In the genomic region with DNA sequence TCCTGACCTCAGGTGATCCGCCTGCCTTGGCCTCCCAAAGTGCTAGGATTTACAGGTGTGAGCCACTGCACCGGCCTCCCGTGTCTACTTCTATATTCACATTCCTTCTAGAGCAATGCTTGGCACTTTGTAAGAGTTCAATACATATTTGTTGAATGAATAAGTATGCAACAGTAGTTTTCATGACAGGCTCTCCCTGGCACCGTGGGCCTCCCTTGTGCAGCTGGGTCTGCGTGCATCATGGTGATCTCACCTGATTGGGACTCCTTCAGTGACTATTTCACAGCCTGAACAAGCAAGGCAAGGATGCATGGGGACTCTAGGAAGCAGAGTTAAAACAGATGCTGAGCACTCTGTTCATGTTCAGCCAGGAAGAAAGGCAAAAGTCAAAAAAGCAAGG, we compare ENCODE assay signal across 3 cellular contexts.
TF ChIP-seq lines count a peak whose summit lies in the region.

No MANE protein-coding gene starts in this region.

TF ChIP-seq in A549, 52 proteins besides CTCF, POLR2A, EP300 and RAD21 (continued from another document):
- TF ChIP-seq, protein P1, sequence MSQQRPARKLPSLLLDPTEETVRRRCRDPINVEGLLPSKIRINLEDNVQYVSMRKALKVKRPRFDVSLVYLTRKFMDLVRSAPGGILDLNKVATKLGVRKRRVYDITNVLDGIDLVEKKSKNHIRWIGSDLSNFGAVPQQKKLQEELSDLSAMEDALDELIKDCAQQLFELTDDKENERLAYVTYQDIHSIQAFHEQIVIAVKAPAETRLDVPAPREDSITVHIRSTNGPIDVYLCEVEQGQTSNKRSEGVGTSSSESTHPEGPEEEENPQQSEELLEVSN (IDR thresholded peaks at IDR 0.05; ENCODE audit: borderline replicate concordance, low read depth): no peak
- TF ChIP-seq HDAC2 (IDR thresholded peaks at IDR 0.05) (no peak), FOXS1 (CRISPR knock-in tag; IDR thresholded peaks at IDR 0.05) (no peak), JUNB (IDR thresholded peaks at IDR 0.05) (no peak), MAZ (IDR thresholded peaks at IDR 0.05; ENCODE audit: borderline replicate concordance, low read depth, low read length) (no peak), RCOR1 (IDR thresholded peaks at IDR 0.05; ENCODE audit: low read depth, low read length) (no peak), EHF (CRISPR knock-in tag; IDR thresholded peaks at IDR 0.05) (no peak), EHMT2 (IDR thresholded peaks at IDR 0.05; ENCODE audit: low read depth) (no peak), RARB (CRISPR knock-in tag; IDR thresholded peaks at IDR 0.05) (no peak)
- TF ChIP-seq, protein P2, sequence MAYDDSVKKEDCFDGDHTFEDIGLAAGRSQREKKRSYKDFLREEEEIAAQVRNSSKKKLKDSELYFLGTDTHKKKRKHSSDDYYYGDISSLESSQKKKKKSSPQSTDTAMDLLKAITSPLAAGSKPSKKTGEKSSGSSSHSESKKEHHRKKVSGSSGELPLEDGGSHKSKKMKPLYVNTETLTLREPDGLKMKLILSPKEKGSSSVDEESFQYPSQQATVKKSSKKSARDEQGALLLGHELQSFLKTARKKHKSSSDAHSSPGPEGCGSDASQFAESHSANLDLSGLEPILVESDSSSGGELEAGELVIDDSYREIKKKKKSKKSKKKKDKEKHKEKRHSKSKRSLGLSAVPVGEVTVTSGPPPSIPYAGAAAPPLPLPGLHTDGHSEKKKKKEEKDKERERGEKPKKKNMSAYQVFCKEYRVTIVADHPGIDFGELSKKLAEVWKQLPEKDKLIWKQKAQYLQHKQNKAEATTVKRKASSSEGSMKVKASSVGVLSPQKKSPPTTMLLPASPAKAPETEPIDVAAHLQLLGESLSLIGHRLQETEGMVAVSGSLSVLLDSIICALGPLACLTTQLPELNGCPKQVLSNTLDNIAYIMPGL (CRISPR knock-in tag; IDR thresholded peaks at IDR 0.05; ENCODE audit: borderline replicate concordance): no peak
- TF ChIP-seq, protein P3, sequence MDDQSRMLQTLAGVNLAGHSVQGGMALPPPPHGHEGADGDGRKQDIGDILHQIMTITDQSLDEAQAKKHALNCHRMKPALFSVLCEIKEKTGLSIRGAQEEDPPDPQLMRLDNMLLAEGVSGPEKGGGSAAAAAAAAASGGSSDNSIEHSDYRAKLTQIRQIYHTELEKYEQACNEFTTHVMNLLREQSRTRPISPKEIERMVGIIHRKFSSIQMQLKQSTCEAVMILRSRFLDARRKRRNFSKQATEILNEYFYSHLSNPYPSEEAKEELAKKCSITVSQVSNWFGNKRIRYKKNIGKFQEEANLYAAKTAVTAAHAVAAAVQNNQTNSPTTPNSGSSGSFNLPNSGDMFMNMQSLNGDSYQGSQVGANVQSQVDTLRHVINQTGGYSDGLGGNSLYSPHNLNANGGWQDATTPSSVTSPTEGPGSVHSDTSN (IDR thresholded peaks at IDR 0.05): no peak

TF ChIP-seq in HEK293, 187 proteins besides CTCF, POLR2A, EP300 and RAD21 (continued from another document):
- TF ChIP-seq ZNF660 (tag by site-specific recombination; IDR thresholded peaks at IDR 0.05): 0 out of 2 replicates have a peak, but pooled peaks have one; percentile 36
- no peak for TF ChIP-seq ZNF155 (tag by site-specific recombination; IDR thresholded peaks at IDR 0.05)
TF ChIP-seq in HEK293: peak in this region for 1.

TF ChIP-seq in WTC11, 78 proteins besides CTCF, POLR2A, EP300 and RAD21:
- TF ChIP-seq, protein P4, sequence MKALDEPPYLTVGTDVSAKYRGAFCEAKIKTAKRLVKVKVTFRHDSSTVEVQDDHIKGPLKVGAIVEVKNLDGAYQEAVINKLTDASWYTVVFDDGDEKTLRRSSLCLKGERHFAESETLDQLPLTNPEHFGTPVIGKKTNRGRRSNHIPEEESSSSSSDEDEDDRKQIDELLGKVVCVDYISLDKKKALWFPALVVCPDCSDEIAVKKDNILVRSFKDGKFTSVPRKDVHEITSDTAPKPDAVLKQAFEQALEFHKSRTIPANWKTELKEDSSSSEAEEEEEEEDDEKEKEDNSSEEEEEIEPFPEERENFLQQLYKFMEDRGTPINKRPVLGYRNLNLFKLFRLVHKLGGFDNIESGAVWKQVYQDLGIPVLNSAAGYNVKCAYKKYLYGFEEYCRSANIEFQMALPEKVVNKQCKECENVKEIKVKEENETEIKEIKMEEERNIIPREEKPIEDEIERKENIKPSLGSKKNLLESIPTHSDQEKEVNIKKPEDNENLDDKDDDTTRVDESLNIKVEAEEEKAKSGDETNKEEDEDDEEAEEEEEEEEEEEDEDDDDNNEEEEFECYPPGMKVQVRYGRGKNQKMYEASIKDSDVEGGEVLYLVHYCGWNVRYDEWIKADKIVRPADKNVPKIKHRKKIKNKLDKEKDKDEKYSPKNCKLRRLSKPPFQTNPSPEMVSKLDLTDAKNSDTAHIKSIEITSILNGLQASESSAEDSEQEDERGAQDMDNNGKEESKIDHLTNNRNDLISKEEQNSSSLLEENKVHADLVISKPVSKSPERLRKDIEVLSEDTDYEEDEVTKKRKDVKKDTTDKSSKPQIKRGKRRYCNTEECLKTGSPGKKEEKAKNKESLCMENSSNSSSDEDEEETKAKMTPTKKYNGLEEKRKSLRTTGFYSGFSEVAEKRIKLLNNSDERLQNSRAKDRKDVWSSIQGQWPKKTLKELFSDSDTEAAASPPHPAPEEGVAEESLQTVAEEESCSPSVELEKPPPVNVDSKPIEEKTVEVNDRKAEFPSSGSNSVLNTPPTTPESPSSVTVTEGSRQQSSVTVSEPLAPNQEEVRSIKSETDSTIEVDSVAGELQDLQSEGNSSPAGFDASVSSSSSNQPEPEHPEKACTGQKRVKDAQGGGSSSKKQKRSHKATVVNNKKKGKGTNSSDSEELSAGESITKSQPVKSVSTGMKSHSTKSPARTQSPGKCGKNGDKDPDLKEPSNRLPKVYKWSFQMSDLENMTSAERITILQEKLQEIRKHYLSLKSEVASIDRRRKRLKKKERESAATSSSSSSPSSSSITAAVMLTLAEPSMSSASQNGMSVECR (CRISPR knock-in tag; IDR thresholded peaks at IDR 0.05; ENCODE audit: borderline replicate concordance): no peak
- no peak for TF ChIP-seq MXD4 (CRISPR knock-in tag; IDR thresholded peaks at IDR 0.05; ENCODE audit: borderline replicate concordance)
- TF ChIP-seq, protein P2 (CRISPR knock-in tag; IDR thresholded peaks at IDR 0.05): no peak
- TF ChIP-seq ZNF263 (CRISPR knock-in tag; IDR thresholded peaks at IDR 0.05; ENCODE audit: low read depth): no peak
- no peak for TF ChIP-seq MYBL2 (CRISPR knock-in tag; IDR thresholded peaks at IDR 0.05)
- no peak for TF ChIP-seq RORB (CRISPR knock-in tag; IDR thresholded peaks at IDR 0.05)
- TF ChIP-seq, protein P5, sequence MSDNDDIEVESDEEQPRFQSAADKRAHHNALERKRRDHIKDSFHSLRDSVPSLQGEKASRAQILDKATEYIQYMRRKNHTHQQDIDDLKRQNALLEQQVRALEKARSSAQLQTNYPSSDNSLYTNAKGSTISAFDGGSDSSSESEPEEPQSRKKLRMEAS (CRISPR knock-in tag; IDR thresholded peaks at IDR 0.05): no peak
- TF ChIP-seq, protein P6, sequence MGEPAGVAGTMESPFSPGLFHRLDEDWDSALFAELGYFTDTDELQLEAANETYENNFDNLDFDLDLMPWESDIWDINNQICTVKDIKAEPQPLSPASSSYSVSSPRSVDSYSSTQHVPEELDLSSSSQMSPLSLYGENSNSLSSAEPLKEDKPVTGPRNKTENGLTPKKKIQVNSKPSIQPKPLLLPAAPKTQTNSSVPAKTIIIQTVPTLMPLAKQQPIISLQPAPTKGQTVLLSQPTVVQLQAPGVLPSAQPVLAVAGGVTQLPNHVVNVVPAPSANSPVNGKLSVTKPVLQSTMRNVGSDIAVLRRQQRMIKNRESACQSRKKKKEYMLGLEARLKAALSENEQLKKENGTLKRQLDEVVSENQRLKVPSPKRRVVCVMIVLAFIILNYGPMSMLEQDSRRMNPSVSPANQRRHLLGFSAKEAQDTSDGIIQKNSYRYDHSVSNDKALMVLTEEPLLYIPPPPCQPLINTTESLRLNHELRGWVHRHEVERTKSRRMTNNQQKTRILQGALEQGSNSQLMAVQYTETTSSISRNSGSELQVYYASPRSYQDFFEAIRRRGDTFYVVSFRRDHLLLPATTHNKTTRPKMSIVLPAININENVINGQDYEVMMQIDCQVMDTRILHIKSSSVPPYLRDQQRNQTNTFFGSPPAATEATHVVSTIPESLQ (CRISPR knock-in tag; IDR thresholded peaks at IDR 0.05): no peak
- TF ChIP-seq ETV6 (CRISPR knock-in tag; IDR thresholded peaks at IDR 0.05): no peak
- TF ChIP-seq FOXK1 (CRISPR knock-in tag; IDR thresholded peaks at IDR 0.05): no peak
- TF ChIP-seq SMAD4 (CRISPR knock-in tag; IDR thresholded peaks at IDR 0.05): no peak
- TF ChIP-seq, protein P7, sequence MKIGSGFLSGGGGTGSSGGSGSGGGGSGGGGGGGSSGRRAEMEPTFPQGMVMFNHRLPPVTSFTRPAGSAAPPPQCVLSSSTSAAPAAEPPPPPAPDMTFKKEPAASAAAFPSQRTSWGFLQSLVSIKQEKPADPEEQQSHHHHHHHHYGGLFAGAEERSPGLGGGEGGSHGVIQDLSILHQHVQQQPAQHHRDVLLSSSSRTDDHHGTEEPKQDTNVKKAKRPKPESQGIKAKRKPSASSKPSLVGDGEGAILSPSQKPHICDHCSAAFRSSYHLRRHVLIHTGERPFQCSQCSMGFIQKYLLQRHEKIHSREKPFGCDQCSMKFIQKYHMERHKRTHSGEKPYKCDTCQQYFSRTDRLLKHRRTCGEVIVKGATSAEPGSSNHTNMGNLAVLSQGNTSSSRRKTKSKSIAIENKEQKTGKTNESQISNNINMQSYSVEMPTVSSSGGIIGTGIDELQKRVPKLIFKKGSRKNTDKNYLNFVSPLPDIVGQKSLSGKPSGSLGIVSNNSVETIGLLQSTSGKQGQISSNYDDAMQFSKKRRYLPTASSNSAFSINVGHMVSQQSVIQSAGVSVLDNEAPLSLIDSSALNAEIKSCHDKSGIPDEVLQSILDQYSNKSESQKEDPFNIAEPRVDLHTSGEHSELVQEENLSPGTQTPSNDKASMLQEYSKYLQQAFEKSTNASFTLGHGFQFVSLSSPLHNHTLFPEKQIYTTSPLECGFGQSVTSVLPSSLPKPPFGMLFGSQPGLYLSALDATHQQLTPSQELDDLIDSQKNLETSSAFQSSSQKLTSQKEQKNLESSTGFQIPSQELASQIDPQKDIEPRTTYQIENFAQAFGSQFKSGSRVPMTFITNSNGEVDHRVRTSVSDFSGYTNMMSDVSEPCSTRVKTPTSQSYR (CRISPR knock-in tag; IDR thresholded peaks at IDR 0.05): no peak
- TF ChIP-seq, protein P8, sequence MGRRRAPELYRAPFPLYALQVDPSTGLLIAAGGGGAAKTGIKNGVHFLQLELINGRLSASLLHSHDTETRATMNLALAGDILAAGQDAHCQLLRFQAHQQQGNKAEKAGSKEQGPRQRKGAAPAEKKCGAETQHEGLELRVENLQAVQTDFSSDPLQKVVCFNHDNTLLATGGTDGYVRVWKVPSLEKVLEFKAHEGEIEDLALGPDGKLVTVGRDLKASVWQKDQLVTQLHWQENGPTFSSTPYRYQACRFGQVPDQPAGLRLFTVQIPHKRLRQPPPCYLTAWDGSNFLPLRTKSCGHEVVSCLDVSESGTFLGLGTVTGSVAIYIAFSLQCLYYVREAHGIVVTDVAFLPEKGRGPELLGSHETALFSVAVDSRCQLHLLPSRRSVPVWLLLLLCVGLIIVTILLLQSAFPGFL (CRISPR knock-in tag; IDR thresholded peaks at IDR 0.05; ENCODE audit: borderline replicate concordance): no peak
- TF ChIP-seq JAZF1 (CRISPR knock-in tag; IDR thresholded peaks at IDR 0.05): no peak
- no peak for TF ChIP-seq CREM (CRISPR knock-in tag; IDR thresholded peaks at IDR 0.05)
- TF ChIP-seq ESRRA (CRISPR knock-in tag; IDR thresholded peaks at IDR 0.05; ENCODE audit: borderline replicate concordance): no peak
- TF ChIP-seq, protein P9, sequence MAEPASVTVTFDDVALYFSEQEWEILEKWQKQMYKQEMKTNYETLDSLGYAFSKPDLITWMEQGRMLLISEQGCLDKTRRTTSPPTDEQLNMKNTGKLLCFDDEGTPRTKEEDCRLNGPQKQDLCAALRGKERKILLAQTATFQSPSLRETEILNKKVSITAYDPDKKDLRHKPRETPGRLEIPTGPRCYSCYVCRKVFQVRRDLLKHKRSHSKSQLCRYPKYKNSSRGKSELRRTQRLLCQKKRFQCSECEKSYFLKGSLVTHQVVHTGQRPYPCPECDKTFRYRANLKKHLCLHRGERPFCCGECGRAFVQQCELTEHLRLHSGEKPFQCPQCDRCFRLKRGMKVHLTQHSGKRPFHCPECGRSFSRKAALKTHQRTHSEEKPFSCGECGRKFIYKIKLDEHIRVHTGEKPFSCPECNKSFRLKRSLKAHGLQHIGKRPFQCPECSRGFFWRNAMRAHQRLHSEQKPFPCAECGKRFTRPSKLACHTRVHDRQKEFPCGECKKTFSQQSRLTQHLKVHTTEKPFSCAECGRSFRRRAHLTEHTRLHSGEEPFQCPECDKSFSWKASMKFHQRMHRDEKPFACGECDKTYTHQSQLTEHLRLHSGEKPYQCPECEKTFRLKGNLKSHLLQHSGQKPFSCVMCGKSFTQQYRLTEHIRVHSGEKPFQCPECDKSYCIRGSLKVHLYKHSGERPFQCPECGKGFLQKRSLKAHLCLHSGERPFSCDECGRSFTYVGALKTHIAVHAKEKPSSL (CRISPR knock-in tag; conservative IDR thresholded peaks at IDR 0.05): no peak
- no peak for TF ChIP-seq ATF1 (CRISPR knock-in tag; IDR thresholded peaks at IDR 0.05)
- TF ChIP-seq NFATC4 (CRISPR knock-in tag; IDR thresholded peaks at IDR 0.05): no peak
- no peak for TF ChIP-seq ZNF671 (CRISPR knock-in tag; IDR thresholded peaks at IDR 0.05)
TF ChIP-seq in WTC11: peak in this region for 0.
